In the genomic region with DNA sequence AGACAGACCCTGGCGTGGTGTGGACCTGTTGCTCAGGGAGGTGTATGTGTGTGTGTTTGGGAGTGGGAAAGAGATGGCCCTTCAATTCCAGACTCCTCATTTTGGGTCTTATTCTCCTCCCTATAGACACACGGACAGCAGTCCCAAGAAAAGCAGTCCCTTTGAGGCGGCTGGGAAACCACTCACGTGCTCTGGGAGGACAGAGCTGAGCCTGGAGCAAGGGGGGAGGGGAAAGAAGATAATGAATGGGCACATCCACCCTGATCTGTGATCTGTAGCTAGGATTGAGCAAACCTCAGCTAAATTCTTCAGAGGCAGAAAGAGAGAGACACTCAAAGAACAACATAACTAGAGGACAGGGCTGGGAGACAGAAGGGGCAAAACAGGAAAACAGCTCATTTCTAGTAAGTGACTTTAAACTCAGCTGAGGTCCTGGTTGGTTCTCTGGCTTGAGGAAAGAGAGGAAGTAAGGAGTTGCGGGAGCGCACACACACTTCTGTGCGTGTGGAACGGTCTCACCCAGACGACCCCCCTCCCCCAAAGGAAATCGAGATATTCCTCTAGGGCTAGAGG, we compare ENCODE assay signal across 8 cellular contexts. TPM values are rescaled to one million over a fixed set of nuclear protein-coding genes. Genes with fewer than 3 reads are reported as not detected.
DNase-seq lines count a peak whose midpoint lies in the region; TF ChIP-seq lines count a peak whose summit lies in the region.

No MANE protein-coding gene starts in this region.

- H3K36me3 ChIP-seq in SJSA1 (peaks cover 34% of the 10 kb centered on the region), esophagus muscularis mucosa (peaks cover 5 to 23% (median 9%) of the 10 kb centered on the region in 4 donors), ovary (no peaks in the 10 kb centered on the region)

- DNase-seq in SIG-M5 treated with dmso at 0.1 percent for 504 hours (lab: John Stamatoyannopoulos, UW; ENCODE audit: unreplicated experiment) (peak; percentile 61), SIG-M5 (lab: John Stamatoyannopoulos, UW) (no peak), SJSA1 (ENCODE audit: low read depth in 1 of 2, low spot score in 2 of 2) (peak in 1 of 2 experiments; percentile 36), esophagus muscularis mucosa (ENCODE audit: extremely low spot score) (no peak), ovary (no peak), NCI-H1092 (lab: John Stamatoyannopoulos, UW) (no peak)
- no peak for DNase-seq in effector CD8-positive, alpha-beta T cell (lab: John Stamatoyannopoulos, UW)
- no peak for DNase-seq in stimulated activated CD4-positive, alpha-beta T cell treated with anti-CD3 and anti-CD28 coated beads, Interleukin-4, amount 100 ng/mL, for 4 hours

- H3K9me3 ChIP-seq in SJSA1 (replicated peaks): 0 out of 2 replicates have a peak, but pooled peaks cover 2% of the 10 kb centered on the region
- no peaks in the 10 kb centered on the region for H3K9me3 ChIP-seq in esophagus muscularis mucosa
- no peaks in the 10 kb centered on the region for H3K9me3 ChIP-seq in ovary

- H3K27me3 ChIP-seq in SJSA1 (replicated peaks) (no peaks in the 10 kb centered on the region), esophagus muscularis mucosa (no peaks in the 10 kb centered on the region), ovary (no peaks in the 10 kb centered on the region)

- intact Hi-C loops in esophagus muscularis mucosa (cut with DNase I) (no loop called here), ovary (cut with DNase I) (no loop called here)

- TF ChIP-seq EP300 in esophagus muscularis mucosa (IDR thresholded peaks at IDR 0.05) (no peak), ovary (IDR thresholded peaks at IDR 0.05) (no peak)

- TF ChIP-seq POLR2A in esophagus muscularis mucosa (IDR thresholded peaks at IDR 0.05; ENCODE audit: low read depth): no peak
- TF ChIP-seq POLR2A in ovary (IDR thresholded peaks at IDR 0.05): no peak

- H3K4me3 ChIP-seq in SJSA1: peak overlapping the region; percentile 64
- H3K4me3 ChIP-seq in esophagus muscularis mucosa: peak overlapping the region; percentile 81 to 99 (median 92)
- H3K4me3 ChIP-seq in ovary: peak overlapping the region; percentile 94

- H3K27ac ChIP-seq in SJSA1: peak overlapping the region; percentile 37
- H3K27ac ChIP-seq in esophagus muscularis mucosa (replicated peaks in 1 of 4): peak overlapping the region; percentile 78 to 86 (median 84)
- no peak overlapping the region for H3K27ac ChIP-seq in ovary

- TF ChIP-seq CTCF in esophagus muscularis mucosa (IDR thresholded peaks at IDR 0.05) (no peak), ovary (IDR thresholded peaks at IDR 0.05) (no peak)

- H3K4me1 ChIP-seq in SJSA1 (replicated peaks) (peaks cover 14% of the 10 kb centered on the region), esophagus muscularis mucosa (peaks cover 27 to 62% (median 53%) of the 10 kb centered on the region in 4 donors), ovary (ENCODE audit: insufficient read depth) (peaks cover 5% of the 10 kb centered on the region)

- WGBS in esophagus muscularis mucosa: 11% methylated on average over 10 of the region's 10 CpGs
- 7 to 9% (median 8%) methylated on average over 10 of the region's 10 CpGs for WGBS in ovary, 3 donors

RNA-seq across cellular contexts. Expression of a gene that starts 0.8 kb away (rescaled TPM):
- 50.7 and 108 TPM in 2 replicates for total RNA-seq in SJSA1 (2014; rRNA removed; shearing (Covaris generic))
- 100 to 1,000 TPM; 102 to 140 (median 128) TPM for total RNA-seq in esophagus muscularis mucosa
- 100 to 1,000 TPM in 2 of 7 donors, 10 to 100 TPM in 5; 53.8 to 114 (median 94.3) TPM for total RNA-seq in ovary
- 100 to 1,000 TPM; 124 to 130 TPM for polyA plus RNA-seq in ovary

RNA-seq across cellular contexts. Expression of a gene that starts 26.9 kb away (rescaled TPM):
- total RNA-seq in SJSA1 (2014; rRNA removed; shearing (Covaris generic)): not detected in 2 replicates
- total RNA-seq in esophagus muscularis mucosa: under 1 TPM; 0.17 to 0.42 (median 0.26) TPM
- total RNA-seq in ovary: under 1 TPM in 4 of 7 donors, not detected in 3; 0.08 to 0.40 (median 0.15) TPM
- polyA plus RNA-seq in ovary: under 1 TPM in 1 of 2 donors, not detected in 1; 0.07 TPM

RNA-seq across cellular contexts. Expression of a gene that starts 31.2 kb away (rescaled TPM):
- total RNA-seq in SJSA1 (2014; rRNA removed; shearing (Covaris generic)): not detected in 2 replicates
- not detected for total RNA-seq in esophagus muscularis mucosa
- total RNA-seq in ovary: not detected
- polyA plus RNA-seq in ovary: not detected

RNA-seq across cellular contexts. Expression of a gene that starts 31.4 kb away (rescaled TPM):
- total RNA-seq in SJSA1 (2014; rRNA removed; shearing (Covaris generic)): not detected in 2 replicates
- under 1 TPM in 2 of 4 donors, not detected in 2; 0.26 to 0.42 TPM for total RNA-seq in esophagus muscularis mucosa
- total RNA-seq in ovary: under 1 TPM; 0.15 to 0.95 (median 0.48) TPM
- under 1 TPM in 1 of 2 donors, not detected in 1; 0.46 TPM for polyA plus RNA-seq in ovary

RNA-seq across cellular contexts. Expression of a gene that starts 32.8 kb away (rescaled TPM):
- 7.5 and 12.8 TPM in 2 replicates for total RNA-seq in SJSA1 (2014; rRNA removed; shearing (Covaris generic))
- total RNA-seq in esophagus muscularis mucosa: 10 to 100 TPM; 13.8 to 31.1 (median 21.8) TPM
- 10 to 100 TPM; 38.6 to 66.4 (median 57.9) TPM for total RNA-seq in ovary
- 10 to 100 TPM; 27.1 to 77.5 TPM for polyA plus RNA-seq in ovary

Comparison
In these comparisons a context has a peak if more than half of its experiments do, and no peak if none do; other contexts are left out.
1. H3K27ac ChIP-seq: peak in SJSA1 (single experiment) and esophagus muscularis mucosa (4 of 4); none in ovary (0 of 2).
2. Peak in every context shown above with its lines, with median percentiles within 50 percentile points of each other: H3K4me3 ChIP-seq.